ENCODE assay signal across 1 cellular context in the genomic region with DNA sequence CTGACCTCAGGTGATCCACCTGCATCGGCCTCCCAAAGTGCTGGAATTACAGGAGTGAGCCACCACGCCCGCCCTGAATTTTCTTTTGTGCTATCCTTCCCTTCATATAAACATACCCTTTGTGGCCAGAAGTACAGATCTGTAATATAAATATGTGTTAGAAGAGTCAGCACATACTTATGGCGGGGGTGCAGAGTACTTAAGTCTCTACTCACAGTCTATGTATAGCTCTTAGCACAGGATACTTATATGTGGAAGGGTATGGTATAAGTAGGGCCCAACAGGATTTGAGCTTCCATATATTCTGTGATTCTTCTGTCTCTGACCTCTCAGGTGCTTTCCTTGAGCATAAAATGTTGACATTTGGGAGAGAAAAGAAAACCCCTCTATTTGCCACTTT.
TF ChIP-seq lines count a peak whose summit lies in the region.

No MANE protein-coding gene starts in this region.

TF ChIP-seq in IMR-90, 13 proteins besides CTCF, POLR2A, EP300 and RAD21:
- no peak for TF ChIP-seq NFE2L2 (IDR thresholded peaks at IDR 0.05; ENCODE audit: low read depth, low read length)
- no peak for TF ChIP-seq RCOR1 (IDR thresholded peaks at IDR 0.05; ENCODE audit: insufficient replicate concordance, low read length)
- TF ChIP-seq MXI1 (IDR thresholded peaks at IDR 0.05; ENCODE audit: borderline replicate concordance, low read depth, low read length): no peak
- TF ChIP-seq BHLHE40 (IDR thresholded peaks at IDR 0.05; ENCODE audit: low read depth, low read length): no peak
- no peak for TF ChIP-seq CHD1 (IDR thresholded peaks at IDR 0.05; ENCODE audit: low read depth, low read length)
- TF ChIP-seq RFX5 (IDR thresholded peaks at IDR 0.05; ENCODE audit: low read depth, low read length): no peak
- no peak for TF ChIP-seq MAFK (IDR thresholded peaks at IDR 0.05; ENCODE audit: low read depth, low read length)
- TF ChIP-seq MAZ (IDR thresholded peaks at IDR 0.05; ENCODE audit: borderline replicate concordance, low read depth, low read length): no peak
- no peak for TF ChIP-seq FOS (IDR thresholded peaks at IDR 0.05; ENCODE audit: low read depth, low read length)
- TF ChIP-seq CEBPB (IDR thresholded peaks at IDR 0.05; ENCODE audit: low read depth, low read length): no peak
- no peak for TF ChIP-seq SMC3 (IDR thresholded peaks at IDR 0.05; ENCODE audit: low read depth, low read length)
